In the genomic region with DNA sequence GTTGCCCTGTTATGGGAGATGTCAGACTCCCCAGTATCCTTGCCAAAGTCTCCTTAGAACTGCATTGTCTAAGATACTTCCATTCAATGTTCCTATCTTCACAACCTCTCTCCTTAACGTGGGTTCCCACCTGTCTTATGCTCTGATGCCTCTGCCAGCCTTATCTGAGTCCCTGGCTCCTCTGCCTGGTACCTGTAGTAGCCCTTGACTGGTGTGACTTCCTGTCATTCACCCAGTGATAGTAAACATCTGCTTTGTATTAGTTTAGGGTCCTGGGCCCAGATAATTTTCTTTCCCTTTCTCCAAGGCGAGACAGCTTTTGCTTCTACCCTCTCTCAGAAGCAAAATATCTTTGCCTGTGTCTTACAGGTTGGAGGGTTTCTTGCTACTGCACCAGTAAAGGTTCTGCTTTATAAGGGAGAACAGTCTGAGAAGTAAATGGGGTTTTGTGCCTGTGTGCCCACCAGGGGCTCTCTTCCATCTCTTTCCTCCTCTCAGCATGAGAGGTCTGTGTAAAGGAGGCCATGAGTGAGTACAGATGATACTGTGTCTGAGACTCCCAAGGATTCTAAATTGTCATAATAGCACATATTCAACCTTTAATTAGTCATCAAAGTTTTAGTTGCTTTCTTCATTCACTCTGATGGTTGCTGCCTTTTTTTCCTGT, we compare ENCODE assay signal across 13 cellular contexts.
A peak's percentile ranks its signal among the peaks of the same experiment; 100 is the strongest.
DNase-seq lines count a peak whose midpoint lies in the region; ATAC-seq, FAIRE-seq and TF ChIP-seq lines count a peak whose summit lies in the region.
"Had no signal": no experiment of that assay in that cellular context is flagged by ENCODE, and none has a peak within 500 bp of the region (broad histone marks: within the 10 kb centered on the region; RNA-seq: fewer than 3 reads in every experiment).

No MANE protein-coding gene starts in this region.

- H2BK120ac ChIP-seq in H1 (replicated peaks; ENCODE audit: low read depth, low read length): no peak overlapping the region

- TF ChIP-seq EP300 in HepG2 (IDR thresholded peaks at IDR 0.05; ENCODE audit: low read depth in 2 of 2, low read length in 2 of 2): no peak
- TF ChIP-seq EP300 in HepG2 (CRISPR knock-in tag; IDR thresholded peaks at IDR 0.05; ENCODE audit: borderline replicate concordance): no peak
- TF ChIP-seq EP300 in H1 (IDR thresholded peaks at IDR 0.05; ENCODE audit: borderline replicate concordance in 1 of 2, low read depth in 2 of 2, low read length in 2 of 2): no peak

- H3K36me3 Mint-ChIP-seq in type B pancreatic cell: no peaks in the 10 kb centered on the region
- H3K36me3 Mint-ChIP-seq: CD4-positive, CD25-positive, alpha-beta regulatory T cell had no signal

- no peak for FAIRE-seq in HepG2 (lab: Jason Lieb, UNC)
- FAIRE-seq in H1 (lab: Jason Lieb, UNC): peak; percentile 7

- H3K9me3 ChIP-seq in HepG2 (ENCODE audit: low read length) (no peaks in the 10 kb centered on the region), right lobe of liver (no peaks in the 10 kb centered on the region), H1 (ENCODE audit: insufficient read depth in 2 of 2, low read depth in 1 of 2, low read length in 1 of 2) (no peaks in the 10 kb centered on the region)
- H3K9me3 ChIP-seq: upper lobe of right lung had no signal

- H3K79me2 ChIP-seq in HepG2 (ENCODE audit: insufficient read depth, low read length) (no peaks in the 10 kb centered on the region), H1 (ENCODE audit: control insufficient read depth in 1 of 2, insufficient read depth in 2 of 2, low read length in 2 of 2) (no peaks in the 10 kb centered on the region)

- H3K27me3 ChIP-seq in HepG2 (ENCODE audit: control insufficient read depth in 1 of 2, insufficient read depth in 2 of 2, low read length in 2 of 2) (no peaks in the 10 kb centered on the region), right lobe of liver (no peaks in the 10 kb centered on the region), H1 (replicated peaks in 1 of 4; ENCODE audit: control insufficient read depth in 3 of 4, extremely low read depth in 1 of 4, insufficient read depth in 3 of 4, low read length in 3 of 4) (no peaks in the 10 kb centered on the region; a peak in 1 of 7 replicates)
- H3K27me3 ChIP-seq: upper lobe of right lung had no signal

- H3K4me1 ChIP-seq in HepG2 (ENCODE audit: insufficient read depth, low read length) (no peaks in the 10 kb centered on the region), right lobe of liver (no peaks in the 10 kb centered on the region), H1 (replicated peaks in 1 of 4; ENCODE audit: control insufficient read depth in 3 of 4, insufficient read depth in 4 of 4, low read length in 3 of 4) (peaks cover 0 to 7% (median 4%) of the 10 kb centered on the region in 4 experiments; a peak in 2 of 7 replicates)
- H3K4me1 ChIP-seq: upper lobe of right lung had no signal

- POLR2A ChIA-PET in HepG2 (lab: Yijun Ruan, JAX): no interaction called here
- POLR2A ChIA-PET in H1 (lab: Charles Lee; ENCODE audit: partially characterized antibody): interaction anchor here (0.9 kb wide), 1 partner anchor 22 kb away, joined by 3 read pairs; no protein-coding TSS in a partner anchor

- H3K79me1 ChIP-seq in H1 (ENCODE audit: low read depth, low read length): no peaks in the 10 kb centered on the region

- H3K18ac ChIP-seq in H1 (ENCODE audit: extremely low read depth, low read length): no peak overlapping the region

- no peak for TF ChIP-seq CTCF in HepG2 (CRISPR knock-in tag; IDR thresholded peaks at IDR 0.05)
- no peak for TF ChIP-seq CTCF in right lobe of liver (IDR thresholded peaks at IDR 0.05)
- TF ChIP-seq CTCF in H1 (IDR thresholded peaks at IDR 0.05; ENCODE audit: control extremely low read depth in 1 of 3, insufficient read depth in 1 of 3, low read depth in 1 of 3, low read length in 3 of 3): peak in 2 of 3 experiments; percentile 36 to 67; a peak in 2 of 4 replicates
- peak; percentile 47 for TF ChIP-seq CTCF in type B pancreatic cell (conservative IDR thresholded peaks at IDR 0.05)

- no peaks in the 10 kb centered on the region for H4K20me1 ChIP-seq in HepG2 (ENCODE audit: insufficient read depth, low read length)
- H4K20me1 ChIP-seq in H1 (replicated peaks in 1 of 2; ENCODE audit: control insufficient read depth in 1 of 2, insufficient read depth in 2 of 2, low read length in 2 of 2): no peaks in the 10 kb centered on the region

- no peak overlapping the region for H3K56ac ChIP-seq in H1 (replicated peaks; ENCODE audit: insufficient read length, low read depth, low read length)

- no peaks in the 10 kb centered on the region for H3K9me3 Mint-ChIP-seq in type B pancreatic cell
- H3K9me3 Mint-ChIP-seq: T-helper 1 cell treated with Interleukin-12 subunit alpha and Interleukin-12 subunit beta and Interleukin-4 antibody, amounts not matched to agents 30 μg/mL and 1 μg/mL, for 36 hours had no signal

- no peak overlapping the region for H4K5ac ChIP-seq in H1 (ENCODE audit: insufficient read length, low read depth, low read length)

- no peak overlapping the region for H2BK15ac ChIP-seq in H1 (ENCODE audit: low read length)

- no peak overlapping the region for H3K4me2 ChIP-seq in HepG2 (ENCODE audit: low read depth, low read length)
- no peak overlapping the region; a peak in 1 of 4 replicates for H3K4me2 ChIP-seq in H1 (ENCODE audit: insufficient read depth in 1 of 2, low read depth in 2 of 2, low read length in 2 of 2)

- H4K8ac ChIP-seq in H1 (ENCODE audit: extremely low read depth, insufficient read depth, low read length): no peak overlapping the region

- no peak overlapping the region for H3K4ac ChIP-seq in H1 (replicated peaks; ENCODE audit: insufficient read length, low read depth, low read length)

- no peak overlapping the region for H3K23ac ChIP-seq in H1 (ENCODE audit: insufficient read length)

- H3K9ac ChIP-seq in HepG2 (ENCODE audit: insufficient read depth, low read depth, low read length) (no peak overlapping the region), H1 (replicated peaks in 1 of 4; ENCODE audit: extremely low read depth in 1 of 4, low read depth in 3 of 4, low read length in 3 of 4) (no peak overlapping the region; a peak in 1 of 7 replicates)

- no peaks in the 10 kb centered on the region for H3K23me2 ChIP-seq in H1 (ENCODE audit: low read depth, low read length)

- no peaks in the 10 kb centered on the region for H3K4me1 Mint-ChIP-seq in type B pancreatic cell (ENCODE audit: unreplicated experiment)
- H3K4me1 Mint-ChIP-seq: CD4-positive, CD25-positive, alpha-beta regulatory T cell had no signal

- H2AFZ ChIP-seq in HepG2 (ENCODE audit: low read length) (no peak overlapping the region), H1 (ENCODE audit: low read length) (no peak overlapping the region)

- no peak overlapping the region for H3K4me3 Mint-ChIP-seq in type B pancreatic cell
- H3K4me3 Mint-ChIP-seq: CD4-positive, CD25-positive, alpha-beta regulatory T cell; T-helper 1 cell treated with Interleukin-12 subunit alpha and Interleukin-12 subunit beta and Interleukin-4 antibody, amounts not matched to agents 30 μg/mL and 1 μg/mL, for 36 hours had no signal

- in situ Hi-C loops in HepG2 (cut with HindIII; ENCODE audit: extremely low pct_ligation_motif_present, low pct_unique_long_range_greater_than_20kb): no loop called here

- no peak overlapping the region for H4K91ac ChIP-seq in H1 (replicated peaks; ENCODE audit: insufficient read length, low read length)

- H2BK20ac ChIP-seq in H1 (ENCODE audit: low read length): no peak overlapping the region

- WGBS in HepG2 (ENCODE audit: low lambda C conversion rate): 0% methylated on average over 2 of the region's 2 CpGs
- WGBS in right lobe of liver (ENCODE audit: insufficient coverage, low coverage, low lambda C conversion rate, missing lambda C conversion rate): 6% methylated on average over 2 of the region's 2 CpGs
- 63% methylated on average over 2 of the region's 2 CpGs; no CpG with 5 or more reads in 1 of the 2 experiments for WGBS in H1 (ENCODE audit: extremely low coverage in 1 of 2, insufficient coverage in 1 of 2, insufficient read length in 1 of 2, insufficient replicate concordance in 2 of 2, low coverage in 1 of 2, low lambda C conversion rate in 2 of 2, missing lambda C conversion rate in 1 of 2), 2 experiments

- no peak overlapping the region for H3K14ac ChIP-seq in H1 (ENCODE audit: insufficient read length)

- H2BK12ac ChIP-seq in H1 (ENCODE audit: low read depth, low read length): 0 out of 2 replicates have a peak overlapping the region, but pooled peaks have one; percentile 6

- H3K27ac ChIP-seq in HepG2 (ENCODE audit: extremely low read length, insufficient read depth, low read length) (no peak overlapping the region), right lobe of liver (no peak overlapping the region), H1 (ENCODE audit: low read depth, low read length) (no peak overlapping the region)
- H3K27ac ChIP-seq: upper lobe of right lung had no signal

- intact Hi-C loops in HepG2 (cut with micrococcal nuclease; ENCODE audit: unreplicated experiment): no loop called here
- intact Hi-C loops in right lobe of liver (cut with DNase I): no loop called here

- CTCF ChIA-PET in HepG2 (lab: Yijun Ruan, JAX; ENCODE audit: low intra/inter-chr PET ratio, low total read pairs) (no interaction called here), H1 (lab: Charles Lee; ENCODE audit: partially characterized antibody) (interaction anchor here (0.6 kb wide), 1 partner anchor 39 kb away, joined by 3 read pairs; no protein-coding TSS in a partner anchor)

- DNase-seq in HepG2 (ENCODE audit: low spot score) (no peak), right lobe of liver (no peak), M059J (ENCODE audit: low read depth) (peak; percentile 34), H1 (ENCODE audit: low read depth in 1 of 2, low spot score in 2 of 2) (no peak), type B pancreatic cell (ENCODE audit: extremely low spot score, unreplicated experiment) (no peak), NCI-H2107 (lab: John Stamatoyannopoulos, UW) (no peak)
- DNase-seq in activated naive CD4-positive, alpha-beta T cell treated with anti-CD3 and anti-CD28 coated beads, Interleukin-2, amount 50 U/mL, for 16 hours: no peak
- DNase-seq: activated naive CD4-positive, alpha-beta T cell; CD4-positive, CD25-positive, alpha-beta regulatory T cell; midbrain; upper lobe of right lung had no signal

- no peak overlapping the region for H3K27ac Mint-ChIP-seq in type B pancreatic cell
- H3K27ac Mint-ChIP-seq: CD4-positive, CD25-positive, alpha-beta regulatory T cell; T-helper 1 cell treated with Interleukin-12 subunit alpha and Interleukin-12 subunit beta and Interleukin-4 antibody, amounts not matched to agents 30 μg/mL and 1 μg/mL, for 36 hours had no signal

- no peak for TF ChIP-seq POLR2A in HepG2 (IDR thresholded peaks at IDR 0.05; ENCODE audit: insufficient read depth in 1 of 2, low read depth in 2 of 2, low read length in 2 of 2)
- TF ChIP-seq POLR2A in right lobe of liver (IDR thresholded peaks at IDR 0.05): no peak
- no peak for TF ChIP-seq POLR2A in H1 (IDR thresholded peaks at IDR 0.05; ENCODE audit: control extremely low read depth in 1 of 2, low read depth in 2 of 2, low read length in 2 of 2)

- H3K36me3 ChIP-seq in HepG2 (replicated peaks in 1 of 2; ENCODE audit: control insufficient read depth in 1 of 2, insufficient read depth in 2 of 2, low read length in 2 of 2) (no peaks in the 10 kb centered on the region), right lobe of liver (no peaks in the 10 kb centered on the region), H1 (ENCODE audit: control insufficient read depth in 2 of 4, insufficient read depth in 4 of 4, low read length in 3 of 4) (no peaks in the 10 kb centered on the region)
- H3K36me3 ChIP-seq: upper lobe of right lung had no signal

- ATAC-seq in HepG2: peak; percentile 84
- no peak for ATAC-seq in right lobe of liver
- ATAC-seq in HG03571 (IDR thresholded peaks at IDR 0.05; ENCODE audit: unreplicated experiment): no peak
- ATAC-seq: upper lobe of right lung had no signal

- TF ChIP-seq RAD21 in HepG2 (CRISPR knock-in tag; IDR thresholded peaks at IDR 0.05) (no peak), H1 (IDR thresholded peaks at IDR 0.05 in 1 of 2, conservative IDR thresholded peaks at IDR 0.05 in 1 of 2; ENCODE audit: low read depth in 2 of 2, low read length in 2 of 2) (peak; percentile 54 to 67)

- H3K4me3 ChIP-seq in HepG2 (replicated peaks in 1 of 3; ENCODE audit: insufficient read depth in 1 of 3, low read depth in 2 of 3, low read length in 3 of 3) (no peak overlapping the region), right lobe of liver (no peak overlapping the region), H1 (ENCODE audit: extremely low read depth in 1 of 4, insufficient read depth in 2 of 4, low read depth in 3 of 4, low read length in 4 of 4) (no peak overlapping the region)
- H3K4me3 ChIP-seq: upper lobe of right lung had no signal

- H2AK5ac ChIP-seq in H1 (ENCODE audit: low read depth, low read length): no peak overlapping the region

- H3K27me3 Mint-ChIP-seq in type B pancreatic cell: no peaks in the 10 kb centered on the region
- H3K27me3 Mint-ChIP-seq: CD4-positive, CD25-positive, alpha-beta regulatory T cell had no signal

- BruUV-seq in HepG2 (replicated peaks; lab: Mats Ljungman, UMichigan): no TSS peak

- no peak overlapping the region for H2BK5ac ChIP-seq in H1 (ENCODE audit: low read depth, low read length)

Comparison
In these comparisons a context has a peak if more than half of its experiments do, and no peak if none do; other contexts are left out.
1. CTCF ChIP-seq: peak in H1 (2 of 3) and type B pancreatic cell (single experiment); none in HepG2 (single experiment) and right lobe of liver (0 of 4).